19 cellular contexts compared by ENCODE assay signal in the genomic region with DNA sequence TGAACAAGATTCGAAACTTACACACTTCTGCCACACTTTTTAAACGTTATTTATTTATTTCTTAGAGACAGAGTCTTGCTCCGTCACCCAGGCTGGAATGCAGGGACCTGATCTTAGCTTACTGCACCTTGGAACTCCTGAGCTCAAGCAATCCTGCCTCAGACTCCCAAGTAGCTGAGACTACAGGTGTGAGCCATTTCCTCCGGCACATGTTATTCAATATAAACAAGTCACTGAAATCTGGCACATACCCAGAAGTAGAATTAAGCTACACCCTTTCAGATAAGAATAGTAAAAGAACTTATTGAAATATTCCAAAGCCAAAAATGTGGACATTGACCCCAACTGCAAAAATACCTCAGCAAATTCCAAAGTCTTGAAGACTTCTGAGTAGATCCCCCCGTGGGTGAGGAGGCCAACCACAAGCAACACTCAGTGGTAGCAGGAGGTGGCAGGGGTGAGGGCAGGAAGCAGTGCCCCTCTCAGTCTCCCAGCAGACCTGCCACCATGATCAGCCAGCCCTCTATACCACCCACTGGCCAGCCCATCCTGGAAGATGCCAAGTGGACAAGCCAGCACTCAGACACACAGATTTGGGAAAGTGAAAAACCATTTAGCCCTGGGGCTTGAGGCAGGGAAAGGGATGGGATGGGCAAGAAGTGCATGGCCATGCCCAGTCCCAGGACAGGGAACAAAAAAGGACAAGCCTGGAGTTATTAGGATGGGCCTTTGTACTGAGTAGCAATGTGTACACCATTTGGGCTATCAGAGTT.
DNase-seq lines count a peak whose midpoint lies in the region; ATAC-seq, FAIRE-seq and TF ChIP-seq lines count a peak whose summit lies in the region.
"Had no signal": no experiment of that assay in that cellular context is flagged by ENCODE, and none has a peak within 500 bp of the region (broad histone marks: within the 10 kb centered on the region; RNA-seq: fewer than 3 reads in every experiment).

No MANE protein-coding gene starts in this region.

- POLR2A ChIA-PET in activated naive CD8-positive, alpha-beta T cell treated with anti-CD3 and anti-CD28 coated beads, Interleukin-2, amount 10 ng/mL, durations not matched to agents 7 days and 5 days (lab: Charles Lee) = interaction anchor here (0.9 to 2.3 kb wide), 8 partner anchors 25 to 1729 kb away, joined by 3 to 18 read pairs (median 5); a partner anchor contains a TSS

- no peak overlapping the region for H3K4me3 ChIP-seq in OCI-LY1 (ENCODE audit: low read depth, low read length, poor library complexity, severe bottlenecking)
- H3K4me3 ChIP-seq: breast epithelium, lung had no signal

- peak overlapping the region; percentile 17 to 42 for H3K4me3 Mint-ChIP-seq in activated T-cell treated with anti-CD3 and anti-CD28 coated beads, Interleukin-2, amount 50 U/mL, for 72 hours
- peak overlapping the region; percentile 61 for H3K4me3 Mint-ChIP-seq in activated naive CD8-positive, alpha-beta T cell treated with anti-CD3 and anti-CD28 coated beads, Interleukin-2, amount 10 ng/mL, durations not matched to agents 7 days and 5 days
- no peak overlapping the region for H3K4me3 Mint-ChIP-seq in stimulated activated memory B cell treated with anti-CD40 and anti-IgM and Interleukin-4, amounts not matched to agents 10 μg/mL and 1 μg/mL and 100 μg/mL, for 72 hours
- H3K4me3 Mint-ChIP-seq: T-helper 2 cell treated with Interferon-gamma antibody and Interleukin-4, amounts not matched to agents 5 μg/mL and 100 μg/mL, for 36 hours had no signal

- H3K36me3 Mint-ChIP-seq in activated T-cell treated with anti-CD3 and anti-CD28 coated beads, Interleukin-2, amount 50 U/mL, for 72 hours (ENCODE audit: insufficient read depth in 2 of 2) = peaks cover 4 to 8% of the 10 kb centered on the region in 2 donors
- H3K36me3 Mint-ChIP-seq in activated naive CD8-positive, alpha-beta T cell treated with anti-CD3 and anti-CD28 coated beads, Interleukin-2, amount 10 ng/mL, durations not matched to agents 7 days and 5 days = peaks cover 24% of the 10 kb centered on the region
- H3K36me3 Mint-ChIP-seq in stimulated activated memory B cell treated with anti-CD40 and anti-IgM and Interleukin-4, amounts not matched to agents 10 μg/mL and 1 μg/mL and 100 μg/mL, for 72 hours = peaks cover 55% of the 10 kb centered on the region

- H3K27ac ChIP-seq in OCI-LY1 (ENCODE audit: low read depth, low read length, poor library complexity, severe bottlenecking) = peak overlapping the region; percentile 63
- H3K27ac ChIP-seq: breast epithelium, HL-60 had no signal

- no peak overlapping the region for H3K27ac Mint-ChIP-seq in activated T-cell treated with anti-CD3 and anti-CD28 coated beads, Interleukin-2, amount 50 U/mL, for 72 hours
- H3K27ac Mint-ChIP-seq in activated naive CD8-positive, alpha-beta T cell treated with anti-CD3 and anti-CD28 coated beads, Interleukin-2, amount 10 ng/mL, durations not matched to agents 7 days and 5 days = peak overlapping the region; percentile 77
- H3K27ac Mint-ChIP-seq in stimulated activated memory B cell treated with anti-CD40 and anti-IgM and Interleukin-4, amounts not matched to agents 10 μg/mL and 1 μg/mL and 100 μg/mL, for 72 hours = peak overlapping the region; percentile 30
- H3K27ac Mint-ChIP-seq: T-helper 2 cell treated with Interferon-gamma antibody and Interleukin-4, amounts not matched to agents 5 μg/mL and 100 μg/mL, for 36 hours had no signal

- no peaks in the 10 kb centered on the region for H3K79me2 ChIP-seq in OCI-LY1 (ENCODE audit: insufficient read depth, low read length)

- H3K27me3 Mint-ChIP-seq in activated T-cell treated with anti-CD3 and anti-CD28 coated beads, Interleukin-2, amount 50 U/mL, for 72 hours (ENCODE audit: low read depth) = no peaks in the 10 kb centered on the region
- H3K27me3 Mint-ChIP-seq in activated naive CD8-positive, alpha-beta T cell treated with anti-CD3 and anti-CD28 coated beads, Interleukin-2, amount 10 ng/mL, durations not matched to agents 7 days and 5 days = no peaks in the 10 kb centered on the region
- no peaks in the 10 kb centered on the region for H3K27me3 Mint-ChIP-seq in stimulated activated memory B cell treated with anti-CD40 and anti-IgM and Interleukin-4, amounts not matched to agents 10 μg/mL and 1 μg/mL and 100 μg/mL, for 72 hours

- H3K9me3 ChIP-seq in OCI-LY1 (ENCODE audit: low read length) = no peaks in the 10 kb centered on the region
- H3K9me3 ChIP-seq: breast epithelium had no signal

- no peak overlapping the region for H2AFZ ChIP-seq in OCI-LY1 (ENCODE audit: low read length)

- no peak for DNase-seq in activated T-cell treated with anti-CD3 and anti-CD28 coated beads, Interleukin-2, amount 50 U/mL, for 72 hours
- DNase-seq in activated T-cell treated with anti-CD3 and anti-CD28 coated beads, Interleukin-2, amount 50 U/mL, for 1 hour = no peak
- no peak for DNase-seq in activated naive CD8-positive, alpha-beta T cell treated with anti-CD3 and anti-CD28 coated beads, Interleukin-2, amount 10 ng/mL, durations not matched to agents 7 days and 5 days
- DNase-seq in urothelium cell line (ENCODE audit: low spot score) = no peak
- DNase-seq: GOT3, Karpas-422, NCI-H1417 treated with DMSO at 0.1 percent for 48 hours, NCI-H2227 treated with DMSO at 0.1 percent for 48 hours, retina, SIG-M5 had no signal

- ATAC-seq in activated T-cell treated with anti-CD3 and anti-CD28 coated beads, Interleukin-2, amount 50 U/mL, for 72 hours (replicated peaks in 1 of 2) = no peak
- ATAC-seq in activated naive CD8-positive, alpha-beta T cell treated with anti-CD3 and anti-CD28 coated beads, Interleukin-2, amount 10 ng/mL, durations not matched to agents 7 days and 5 days (ENCODE audit: low read depth) = no peak
- no peak for ATAC-seq in stimulated activated memory B cell treated with anti-CD40 and anti-IgM and Interleukin-4, amounts not matched to agents 10 μg/mL and 1 μg/mL and 100 μg/mL, for 72 hours
- ATAC-seq in HG02885 (IDR thresholded peaks at IDR 0.05; ENCODE audit: poor library complexity, unreplicated experiment) = no peak
- no peak for ATAC-seq in GM21825 (IDR thresholded peaks at IDR 0.05; ENCODE audit: unreplicated experiment)
- ATAC-seq: esophagus mucosa had no signal

- FAIRE-seq in urothelium cell line (lab: Jason Lieb, UNC) = no peak

- no peaks in the 10 kb centered on the region for H3K9me3 Mint-ChIP-seq in activated T-cell treated with anti-CD3 and anti-CD28 coated beads, Interleukin-2, amount 50 U/mL, for 72 hours
- H3K9me3 Mint-ChIP-seq in activated naive CD8-positive, alpha-beta T cell treated with anti-CD3 and anti-CD28 coated beads, Interleukin-2, amount 10 ng/mL, durations not matched to agents 7 days and 5 days = no peaks in the 10 kb centered on the region
- no peaks in the 10 kb centered on the region for H3K9me3 Mint-ChIP-seq in stimulated activated memory B cell treated with anti-CD40 and anti-IgM and Interleukin-4, amounts not matched to agents 10 μg/mL and 1 μg/mL and 100 μg/mL, for 72 hours
- H3K9me3 Mint-ChIP-seq: T-helper 2 cell treated with Interferon-gamma antibody and Interleukin-4, amounts not matched to agents 5 μg/mL and 100 μg/mL, for 36 hours had no signal

- H4K20me1 ChIP-seq in OCI-LY1 (ENCODE audit: insufficient read depth, low read length) = no peaks in the 10 kb centered on the region

- peaks cover 71% of the 10 kb centered on the region for H3K4me1 Mint-ChIP-seq in activated T-cell treated with anti-CD3 and anti-CD28 coated beads, Interleukin-2, amount 50 U/mL, for 72 hours (ENCODE audit: low read depth)
- peaks cover 61% of the 10 kb centered on the region for H3K4me1 Mint-ChIP-seq in activated naive CD8-positive, alpha-beta T cell treated with anti-CD3 and anti-CD28 coated beads, Interleukin-2, amount 10 ng/mL, durations not matched to agents 7 days and 5 days
- H3K4me1 Mint-ChIP-seq in stimulated activated memory B cell treated with anti-CD40 and anti-IgM and Interleukin-4, amounts not matched to agents 10 μg/mL and 1 μg/mL and 100 μg/mL, for 72 hours = peaks cover 59% of the 10 kb centered on the region

- peaks cover 4% of the 10 kb centered on the region; the same call in 1 of the 2 replicates for H3F3A ChIP-seq in OCI-LY1 (ENCODE audit: insufficient read depth, low read length)

- no peak overlapping the region; the same call in 1 of the 2 replicates for H3K9ac ChIP-seq in OCI-LY1 (ENCODE audit: low read length)

- H3K4me1 ChIP-seq in OCI-LY1 (ENCODE audit: insufficient read depth, low read length, severe bottlenecking) = peaks cover 43% of the 10 kb centered on the region
- H3K4me1 ChIP-seq: breast epithelium had no signal

- H3K9me2 ChIP-seq in OCI-LY1 (ENCODE audit: low read depth, low read length) = no peaks in the 10 kb centered on the region

- TF ChIP-seq CTCF in OCI-LY1 (IDR thresholded peaks at IDR 0.05; ENCODE audit: low read length) = no peak

- no peak overlapping the region for H3K4me2 ChIP-seq in OCI-LY1 (ENCODE audit: low read length)

- H3K27me3 ChIP-seq in OCI-LY1 (ENCODE audit: insufficient read depth, low read length) = no peaks in the 10 kb centered on the region
- H3K27me3 ChIP-seq: breast epithelium had no signal

- H3K36me3 ChIP-seq in OCI-LY1 (ENCODE audit: insufficient read depth, low read length) = no peaks in the 10 kb centered on the region
- H3K36me3 ChIP-seq: breast epithelium had no signal
